18 cellular contexts compared by ENCODE assay signal in the genomic region with DNA sequence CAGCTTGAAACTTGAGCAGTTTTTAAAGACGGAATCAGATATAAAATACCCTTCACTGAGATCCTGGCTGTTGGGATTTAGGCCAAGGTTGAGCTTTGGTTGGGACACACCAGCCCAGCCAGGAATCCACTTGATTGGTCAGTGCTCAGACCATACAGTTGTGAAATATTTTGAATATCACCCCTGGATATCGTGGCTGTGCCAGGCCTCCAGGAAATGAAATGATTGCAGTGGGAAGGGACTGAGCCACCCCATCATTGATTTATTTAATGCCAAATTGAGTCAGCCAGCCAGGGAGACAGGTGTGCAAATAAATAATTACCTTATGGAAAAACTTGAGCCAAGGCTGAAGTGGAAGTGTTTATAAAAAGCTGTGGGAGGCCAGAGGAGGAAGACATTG.
DNase-seq lines count a peak whose midpoint lies in the region; ATAC-seq and TF ChIP-seq lines count a peak whose summit lies in the region.
"Had no signal": no experiment of that assay in that cellular context is flagged by ENCODE, and none has a peak within 500 bp of the region (broad histone marks: within the 10 kb centered on the region; RNA-seq: fewer than 3 reads in every experiment).

No MANE protein-coding gene starts in this region.

- H3K4me1 ChIP-seq in thyroid gland (no peaks in the 10 kb centered on the region), transverse colon (no peaks in the 10 kb centered on the region)
- H3K4me1 ChIP-seq: BLaER1 treated with 17β-estradiol and CSF1 and Interleukin-3, amounts not matched to agents 10 nM and 100 nM; heart right ventricle had no signal

- H3K27ac ChIP-seq in thyroid gland (no peak overlapping the region), transverse colon (no peak overlapping the region)
- H3K27ac ChIP-seq: BLaER1 treated with 17β-estradiol and CSF1 and Interleukin-3, amounts not matched to agents 10 nM and 100 nM; heart right ventricle; SK-N-MC; thoracic aorta had no signal

- H3K4me3 Mint-ChIP-seq in brain: no peak overlapping the region
- no peak overlapping the region for H3K4me3 Mint-ChIP-seq in stimulated activated naive B cell treated with anti-CD40 and anti-IgM and Interleukin-4, amounts not matched to agents 10 μg/mL and 1 μg/mL and 100 μg/mL, for 72 hours
- H3K4me3 Mint-ChIP-seq: activated CD8-positive, alpha-beta T cell treated with anti-CD3 and anti-CD28 coated beads for 36 hours had no signal

- no peaks in the 10 kb centered on the region for H3K36me3 ChIP-seq in thyroid gland
- no peaks in the 10 kb centered on the region for H3K36me3 ChIP-seq in transverse colon
- H3K36me3 ChIP-seq: BLaER1 treated with 17β-estradiol and CSF1 and Interleukin-3, amounts not matched to agents 10 nM and 100 nM; heart right ventricle; thoracic aorta had no signal

- intact Hi-C loops in thyroid gland (cut with DNase I) (no loop called here), transverse colon (cut with DNase I; ENCODE audit: low total_unique reads) (no loop called here)

- H3K9me3 ChIP-seq in thyroid gland (no peaks in the 10 kb centered on the region), transverse colon (no peaks in the 10 kb centered on the region)
- H3K9me3 ChIP-seq: BLaER1 treated with 17β-estradiol and CSF1 and Interleukin-3, amounts not matched to agents 10 nM and 100 nM; heart right ventricle; thoracic aorta had no signal

- WGBS in thyroid gland, 2 donors: 30 to 38% methylated on average over 2 of the region's 2 CpGs
- 66% methylated on average over 2 of the region's 2 CpGs; no CpG with 5 or more reads in 1 of the 2 donors for WGBS in transverse colon (ENCODE audit: low coverage in 1 of 2), 2 donors

- TF ChIP-seq CTCF in brain (conservative IDR thresholded peaks at IDR 0.05): no peak
- TF ChIP-seq CTCF in thyroid gland (IDR thresholded peaks at IDR 0.05): no peak
- no peak for TF ChIP-seq CTCF in transverse colon (IDR thresholded peaks at IDR 0.05)

- no peak for TF ChIP-seq EP300 in transverse colon (IDR thresholded peaks at IDR 0.05; ENCODE audit: low read depth)

- peaks cover 45% of the 10 kb centered on the region for H3K4me1 Mint-ChIP-seq in brain
- no peaks in the 10 kb centered on the region for H3K4me1 Mint-ChIP-seq in stimulated activated naive B cell treated with anti-CD40 and anti-IgM and Interleukin-4, amounts not matched to agents 10 μg/mL and 1 μg/mL and 100 μg/mL, for 72 hours

- H3K27me3 Mint-ChIP-seq in brain: peaks cover 4% of the 10 kb centered on the region
- peaks cover 5 to 15% of the 10 kb centered on the region in 2 donors for H3K27me3 Mint-ChIP-seq in stimulated activated naive B cell treated with anti-CD40 and anti-IgM and Interleukin-4, amounts not matched to agents 10 μg/mL and 1 μg/mL and 100 μg/mL, for 72 hours
- H3K27me3 Mint-ChIP-seq: activated CD8-positive, alpha-beta T cell treated with anti-CD3 and anti-CD28 coated beads for 36 hours had no signal

- H3K9me3 Mint-ChIP-seq in brain: peaks cover 0 to 3% (median 0%) of the 10 kb centered on the region in 5 experiments
- H3K9me3 Mint-ChIP-seq in stimulated activated naive B cell treated with anti-CD40 and anti-IgM and Interleukin-4, amounts not matched to agents 10 μg/mL and 1 μg/mL and 100 μg/mL, for 72 hours: no peaks in the 10 kb centered on the region
- H3K9me3 Mint-ChIP-seq: activated CD8-positive, alpha-beta T cell treated with anti-CD3 and anti-CD28 coated beads for 36 hours had no signal

- no peaks in the 10 kb centered on the region for H3K36me3 Mint-ChIP-seq in brain
- no peaks in the 10 kb centered on the region for H3K36me3 Mint-ChIP-seq in stimulated activated naive B cell treated with anti-CD40 and anti-IgM and Interleukin-4, amounts not matched to agents 10 μg/mL and 1 μg/mL and 100 μg/mL, for 72 hours

- TF ChIP-seq POLR2A in thyroid gland (IDR thresholded peaks at IDR 0.05): no peak
- TF ChIP-seq POLR2A in transverse colon (IDR thresholded peaks at IDR 0.05): no peak

- H3K4me3 ChIP-seq in thyroid gland (replicated peaks in 1 of 3) (no peak overlapping the region), transverse colon (no peak overlapping the region)
- H3K4me3 ChIP-seq: BLaER1 treated with 17β-estradiol and CSF1 and Interleukin-3, amounts not matched to agents 10 nM and 100 nM; heart right ventricle; SK-N-MC; thoracic aorta had no signal

- H3K27ac Mint-ChIP-seq in brain: peak overlapping the region in 3 of 5 experiments; percentile 21 to 84 (median 68)
- H3K27ac Mint-ChIP-seq in stimulated activated naive B cell treated with anti-CD40 and anti-IgM and Interleukin-4, amounts not matched to agents 10 μg/mL and 1 μg/mL and 100 μg/mL, for 72 hours: no peak overlapping the region
- H3K27ac Mint-ChIP-seq: activated CD8-positive, alpha-beta T cell treated with anti-CD3 and anti-CD28 coated beads for 36 hours had no signal

- in situ Hi-C loops in transverse colon (cut with MboI; ENCODE audit: low pct_ligation_motif_present in 1 of 4, low pct_unique_long_range_greater_than_20kb in 1 of 4, low sequenced_read_pairs in 3 of 4): no loop called here

- no peak for ATAC-seq in stimulated activated naive B cell treated with anti-CD40 and anti-IgM and Interleukin-4, amounts not matched to agents 10 μg/mL and 1 μg/mL and 100 μg/mL, for 72 hours (replicated peaks)
- ATAC-seq in HG02938 (IDR thresholded peaks at IDR 0.05; ENCODE audit: unreplicated experiment): no peak
- ATAC-seq: activated CD8-positive, alpha-beta T cell treated with anti-CD3 and anti-CD28 coated beads for 36 hours; heart right ventricle had no signal

- DNase-seq in M059J (ENCODE audit: low read depth): peak; percentile 35
- peak; percentile 53 for DNase-seq in NCI-H2196 (lab: John Stamatoyannopoulos, UW; ENCODE audit: unreplicated experiment)
- DNase-seq in thyroid gland: peak; percentile 32 to 40
- no peak for DNase-seq in stimulated activated naive B cell treated with anti-CD40 and anti-IgM and Interleukin-4, amounts not matched to agents 10 μg/mL and 1 μg/mL and 100 μg/mL, for 72 hours
- DNase-seq in transverse colon: no peak
- DNase-seq: activated CD8-positive, alpha-beta T cell treated with anti-CD3 and anti-CD28 coated beads for 36 hours; aorta; cortex of kidney; erythroblast; heart right ventricle; kidney; retina; stimulated activated CD8-positive, alpha-beta memory T cell treated with anti-CD3 and anti-CD28 coated beads, Interleukin-4, amount 100 ng/mL, for 48 hours had no signal

- H3K27me3 ChIP-seq in thyroid gland: no peaks in the 10 kb centered on the region
- H3K27me3 ChIP-seq in transverse colon: no peaks in the 10 kb centered on the region

Comparison
In these comparisons a context has a peak if more than half of its experiments do, and no peak if none do; other contexts are left out.
1. DNase-seq: peak in M059J (single experiment), NCI-H2196 (single experiment) and thyroid gland (2 of 2); none in stimulated activated naive B cell treated with anti-CD40 and anti-IgM and Interleukin-4, amounts not matched to agents 10 μg/mL and 1 μg/mL and 100 μg/mL, for 72 hours (single experiment) and transverse colon (single experiment).